ENCODE assay signal across 8 cellular contexts in the genomic region with DNA sequence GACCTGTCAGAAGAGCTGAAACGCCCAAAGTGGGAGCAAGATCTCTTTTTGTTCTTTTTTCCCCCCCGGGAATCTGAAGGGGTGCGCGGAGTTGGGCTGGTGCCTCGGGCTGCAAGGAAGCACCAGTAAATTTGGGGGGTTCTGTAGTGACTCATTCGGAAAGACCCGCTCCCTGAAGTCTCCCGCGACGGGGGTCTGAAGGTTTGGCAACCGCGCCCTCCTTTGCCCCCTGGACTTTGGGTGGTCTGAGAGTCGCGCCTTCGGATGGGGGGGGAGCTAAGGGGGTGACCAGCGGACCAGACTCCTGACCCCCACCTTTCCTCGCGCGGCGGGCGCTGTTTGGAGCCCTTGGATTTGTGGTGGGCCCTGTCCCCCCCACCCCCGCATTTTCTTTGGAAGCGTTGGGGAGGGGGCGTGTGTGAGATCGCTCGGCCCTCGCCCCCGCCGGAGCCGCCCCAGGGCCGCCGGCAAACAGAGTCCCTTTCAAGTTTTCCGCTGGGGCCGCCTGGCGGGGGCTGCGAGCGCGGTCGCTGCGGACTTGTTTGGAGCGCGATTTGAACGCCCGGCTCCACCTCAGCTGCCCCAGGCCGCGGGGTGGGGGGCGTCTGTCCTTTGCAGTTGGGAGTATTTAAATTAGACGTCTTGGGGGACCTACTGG. TPM values are rescaled to one million over a fixed set of nuclear protein-coding genes. Genes with fewer than 3 reads are reported as not detected.
A peak's percentile ranks its signal among the peaks of the same experiment; 100 is the strongest.
DNase-seq lines count a peak whose midpoint lies in the region; ATAC-seq and TF ChIP-seq lines count a peak whose summit lies in the region.

No MANE protein-coding gene starts in this region.

- H4K20me1 ChIP-seq in hepatocyte (ENCODE audit: insufficient read depth, poor library complexity, severe bottlenecking) = peaks cover 27% of the 10 kb centered on the region

- DNase-seq in 8988T (peak; percentile 81), H7 (no peak), hepatocyte (ENCODE audit: low spot score) (peak; percentile 76), gastrocnemius medialis (peak in 1 of 2 donors; percentile 58), NCI-H1092 (lab: John Stamatoyannopoulos, UW) (no peak)
- peak; percentile 39 for DNase-seq in activated naive CD4-positive, alpha-beta T cell treated with anti-CD3 and anti-CD28 coated beads, Interleukin-2, amount 50 U/mL, for 16 hours

- peak overlapping the region; percentile 94 for H3K4me2 ChIP-seq in hepatocyte

- no peaks in the 10 kb centered on the region for H3K9me2 ChIP-seq in hepatocyte (replicated peaks; ENCODE audit: insufficient read depth)

- H3K9me3 ChIP-seq in hepatocyte (ENCODE audit: low read depth) (no peaks in the 10 kb centered on the region), gastrocnemius medialis (no peaks in the 10 kb centered on the region)

- in situ Hi-C loops in gastrocnemius medialis (cut with MboI; ENCODE audit: low sequenced_read_pairs in 4 of 4) = no loop called here

- no peak overlapping the region for H2AFZ ChIP-seq in hepatocyte

- intact Hi-C loops in gastrocnemius medialis (cut with DNase I; ENCODE audit: low total_unique reads) = no loop called here

- peaks cover 16% of the 10 kb centered on the region for H3K27me3 ChIP-seq in H7 (ENCODE audit: control insufficient read depth, insufficient read depth, low read length)
- no peaks in the 10 kb centered on the region for H3K27me3 ChIP-seq in hepatocyte
- H3K27me3 ChIP-seq in gastrocnemius medialis = no peaks in the 10 kb centered on the region

- H3K4me1 ChIP-seq in hepatocyte (ENCODE audit: insufficient read depth) (peaks cover 55% of the 10 kb centered on the region), gastrocnemius medialis (peaks cover 52% of the 10 kb centered on the region in 2 donors)

- ATAC-seq in gastrocnemius medialis (no peak), GM18498 (IDR thresholded peaks at IDR 0.05; ENCODE audit: unreplicated experiment) (no peak), HG03025 (IDR thresholded peaks at IDR 0.05; ENCODE audit: low FRiP score, unreplicated experiment) (no peak)

- no peaks in the 10 kb centered on the region for H3K36me3 ChIP-seq in H7 (replicated peaks; ENCODE audit: control insufficient read depth, insufficient read depth, low read length)
- no peaks in the 10 kb centered on the region for H3K36me3 ChIP-seq in hepatocyte (replicated peaks; ENCODE audit: insufficient read depth, low read depth)
- no peaks in the 10 kb centered on the region for H3K36me3 ChIP-seq in gastrocnemius medialis

- H3K79me2 ChIP-seq in hepatocyte = peaks cover 62% of the 10 kb centered on the region

- H3K27ac ChIP-seq in hepatocyte (peak overlapping the region; percentile 93), gastrocnemius medialis (peak overlapping the region; percentile 97 to 99 (median 98))

- under 1% methylated on average over 36 of the region's 48 CpGs for WGBS in hepatocyte (ENCODE audit: low lambda C conversion rate, missing lambda C conversion rate)

- TF ChIP-seq CTCF in hepatocyte (IDR thresholded peaks at IDR 0.05; ENCODE audit: poor library complexity) = peak; percentile 25
- TF ChIP-seq CTCF in gastrocnemius medialis (IDR thresholded peaks at IDR 0.05 in 4 of 5, conservative IDR thresholded peaks at IDR 0.05 in 1 of 5) = peak; percentile 57 to 64 (median 58)

- H3K4me3 ChIP-seq in H7 (ENCODE audit: insufficient read depth, low read depth, low read length) = peak overlapping the region; percentile 94
- peak overlapping the region; percentile 97 for H3K4me3 ChIP-seq in hepatocyte
- H3K4me3 ChIP-seq in gastrocnemius medialis = peak overlapping the region; percentile 77 to 92 (median 90)

- TF ChIP-seq POLR2A in gastrocnemius medialis (IDR thresholded peaks at IDR 0.05) = no peak

RNA-seq across cellular contexts. Expression of gene CXXC5, which starts 2.0 kb away (rescaled TPM):
- 150 and 154 TPM in 2 replicates for total RNA-seq in H7 (2014; rRNA removed; shearing (Covaris generic))
- 90.9 and 110 TPM in 2 replicates for total RNA-seq in hepatocyte
- polyA plus RNA-seq in hepatocyte = 98.7 and 106 TPM in 2 replicates
- total RNA-seq in gastrocnemius medialis = 10 to 100 TPM; 38.5 to 83.8 (median 60.9) TPM

Comparison
In these comparisons a context has a peak if more than half of its experiments do, and no peak if none do; other contexts are left out.
1. DNase-seq: peak in 8988T (single experiment), activated naive CD4-positive, alpha-beta T cell treated with anti-CD3 and anti-CD28 coated beads, Interleukin-2, amount 50 U/mL, for 16 hours (single experiment) and hepatocyte (single experiment); none in H7 (single experiment) and NCI-H1092 (single experiment).
2. Peak in every context shown above with its lines, with median percentiles within 50 percentile points of each other: H3K4me3 ChIP-seq.